ENCODE assay signal across 9 cellular contexts in the genomic region with DNA sequence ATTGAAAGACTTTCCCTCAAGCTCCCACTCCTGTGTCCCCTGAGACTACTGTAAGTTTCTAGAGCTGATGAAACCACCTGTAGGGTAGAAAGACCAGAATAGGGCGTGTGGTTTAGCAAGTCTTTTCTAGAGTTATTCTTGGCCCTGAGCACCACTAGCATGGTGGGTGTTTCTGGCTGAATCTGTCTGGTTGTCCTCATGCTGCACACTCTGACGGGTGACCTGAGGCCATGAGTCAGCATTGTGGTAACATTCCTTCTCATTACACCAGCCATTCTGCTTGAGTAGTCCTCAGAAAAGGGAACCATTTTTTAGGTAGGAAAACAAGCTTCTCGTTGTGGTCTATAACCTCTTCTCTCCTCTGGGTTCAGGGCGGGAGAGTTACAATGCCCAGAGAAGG.
DNase-seq lines count a peak whose midpoint lies in the region; ATAC-seq and FAIRE-seq lines count a peak whose summit lies in the region.
"Had no signal": no experiment of that assay in that cellular context is flagged by ENCODE, and none has a peak within 500 bp of the region (broad histone marks: within the 10 kb centered on the region; RNA-seq: fewer than 3 reads in every experiment).

No MANE protein-coding gene starts in this region.

- ATAC-seq in HG02678 (IDR thresholded peaks at IDR 0.05; ENCODE audit: unreplicated experiment) = peak; percentile 53

- DNase-seq in GDM1 (lab: John Stamatoyannopoulos, UW) = peak; percentile 87
- DNase-seq in RCC 7860 (ENCODE audit: low spot score) = peak; percentile 89
- peak; percentile 78 for DNase-seq in islet precursor cell
- no peak for DNase-seq in NCI-H345 treated with DMSO at 0.1 percent for 48 hours (lab: John Stamatoyannopoulos, UW; ENCODE audit: unreplicated experiment)
- no peak for DNase-seq in HUDEP-2 (lab: John Stamatoyannopoulos, UW; ENCODE audit: unreplicated experiment in 76 of 76)
- DNase-seq in COR-L47 (lab: John Stamatoyannopoulos, UW) = no peak
- no peak for DNase-seq in GM19238 (ENCODE audit: insufficient read length, low spot score)
- DNase-seq: activated CD4-positive, CD25-positive, alpha-beta regulatory T cell treated with anti-CD3 and anti-CD28 coated beads, Interleukin-2, amount 50 U/mL, for 72 hours had no signal

- peak; percentile 92 for FAIRE-seq in RCC 7860 (lab: Jason Lieb, UNC)

Comparison
In these comparisons a context has a peak if more than half of its experiments do, and no peak if none do; other contexts are left out.
1. DNase-seq: peak in GDM1 (single experiment), RCC 7860 (single experiment) and islet precursor cell (single experiment); none in NCI-H345 treated with DMSO at 0.1 percent for 48 hours (single experiment), HUDEP-2 (0 of 76), COR-L47 (single experiment) and GM19238 (single experiment).